21 cellular contexts compared by ENCODE assay signal in genomic region chr3:46542344-46542743, GRCh38. TPM values are rescaled to one million over a fixed set of nuclear protein-coding genes. Genes with fewer than 3 reads are reported as not detected.
A peak's percentile ranks its signal among the peaks of the same experiment; 100 is the strongest.
DNase-seq lines count a peak whose midpoint lies in the region; ATAC-seq and TF ChIP-seq lines count a peak whose summit lies in the region.
"Had no signal": no experiment of that assay in that cellular context is flagged by ENCODE, and none has a peak within 500 bp of the region (broad histone marks: within the 10 kb centered on the region; RNA-seq: fewer than 3 reads in every experiment).

No MANE protein-coding gene starts in this region.

- H3K4me1 Mint-ChIP-seq in MCF 10A (ENCODE audit: insufficient read depth, unreplicated experiment), result peaks cover 6% of the 10 kb centered on the region

- H3K27ac ChIP-seq in breast epithelium (no peak overlapping the region), thyroid gland (peak overlapping the region; percentile 54 to 78 (median 76)), caudate nucleus (ENCODE audit: low read depth, low read length) (no peak overlapping the region)
- H3K27ac ChIP-seq: colonic mucosa, foreskin keratinocyte, SK-N-MC had no signal

- no peaks in the 10 kb centered on the region for H3K36me3 Mint-ChIP-seq in MCF 10A (ENCODE audit: insufficient read depth, unreplicated experiment)
- H3K36me3 Mint-ChIP-seq: type B pancreatic cell had no signal

- ATAC-seq in GM18861 (IDR thresholded peaks at IDR 0.05; ENCODE audit: unreplicated experiment), result no peak
- ATAC-seq: foreskin keratinocyte; stimulated activated naive CD8-positive, alpha-beta T cell treated with anti-CD3 and anti-CD28 coated beads, Interleukin-15, Interleukin-2, amounts not matched to agents 100 U/mL and 50 U/mL, for 24 hours had no signal

- CTCF ChIA-PET in MCF 10A (lab: Yijun Ruan, JAX), result interaction anchor here (0.6 to 1.8 kb wide), 5 partner anchors 9 to 457 kb away, joined by 3 to 6 read pairs (median 3); no protein-coding TSS in a partner anchor

- TF ChIP-seq CTCF in MCF 10A (IDR thresholded peaks at IDR 0.05; ENCODE audit: unreplicated experiment) (no peak), breast epithelium (IDR thresholded peaks at IDR 0.05) (no peak), fibroblast of the aortic adventitia (IDR thresholded peaks at IDR 0.05; ENCODE audit: insufficient read depth, low read length) (no peak), thyroid gland (IDR thresholded peaks at IDR 0.05) (no peak)

- intact Hi-C loops in MCF 10A (cut with micrococcal nuclease) (no loop called here), breast epithelium (cut with DNase I; ENCODE audit: low total_unique reads) (no loop called here), thyroid gland (cut with DNase I) (no loop called here)

- no peaks in the 10 kb centered on the region for H3K4me1 ChIP-seq in breast epithelium
- peaks cover 8 to 25% of the 10 kb centered on the region in 2 donors for H3K4me1 ChIP-seq in thyroid gland
- H3K4me1 ChIP-seq: colonic mucosa, foreskin keratinocyte had no signal

- peak overlapping the region; percentile 13 for H3K27ac Mint-ChIP-seq in MCF 10A (ENCODE audit: low read depth, unreplicated experiment)
- H3K27ac Mint-ChIP-seq: activated CD4-positive, alpha-beta T cell treated with anti-CD3 and anti-CD28 coated beads, Interleukin-2, amount 10 ng/mL, durations not matched to agents 24 days and 14 days; CD4-positive, CD25-positive, alpha-beta regulatory T cell; type B pancreatic cell had no signal

- no TSS peak for BruUV-seq in MCF 10A (replicated peaks; lab: Mats Ljungman, UMichigan)

- no peak for DNase-seq in MCF 10A (ENCODE audit: unreplicated experiment)
- no peak for DNase-seq in breast epithelium (ENCODE audit: low spot score in 2 of 2)
- DNase-seq in OCI-M1 (lab: John Stamatoyannopoulos, UW), result peak; percentile 64
- peak; percentile 20 for DNase-seq in fibroblast of the aortic adventitia (ENCODE audit: low read depth)
- peak in 1 of 2 donors; percentile 24 for DNase-seq in thyroid gland
- DNase-seq in caudate nucleus (lab: John Stamatoyannopoulos, UW), result no peak
- no peak for DNase-seq in NOMO-1 (lab: John Stamatoyannopoulos, UW; ENCODE audit: unreplicated experiment in 2 of 2)
- DNase-seq: ACHN; activated CD4-positive, alpha-beta T cell treated with anti-CD3 and anti-CD28 coated beads, Interleukin-2, amount 10 ng/mL, durations not matched to agents 24 days and 14 days; anterior cingulate cortex; CD4-positive, CD25-positive, alpha-beta regulatory T cell; colonic mucosa; DMS79; foreskin keratinocyte; NCI-H1105 treated with DMSO at 0.1 percent for 48 hours; NCI-H524; stimulated activated naive CD8-positive, alpha-beta T cell treated with anti-CD3 and anti-CD28 coated beads, Interleukin-15, Interleukin-2, amounts not matched to agents 100 U/mL and 50 U/mL, for 24 hours had no signal

- H3K4me3 ChIP-seq in breast epithelium (no peak overlapping the region), fibroblast of the aortic adventitia (ENCODE audit: low read depth, low read length) (no peak overlapping the region), thyroid gland (replicated peaks in 1 of 3) (no peak overlapping the region)
- H3K4me3 ChIP-seq: colonic mucosa, HAP-1, SK-N-MC had no signal

- WGBS in thyroid gland, 2 donors, result 73 to 89% methylated on average over 2 of the region's 2 CpGs

- POLR2A ChIA-PET in MCF 10A (lab: Yijun Ruan, JAX), result interaction anchor here (0.6 to 1.4 kb wide), 2 partner anchors 23 to 1283 kb away, joined by 3 read pairs; no protein-coding TSS in a partner anchor

- no peaks in the 10 kb centered on the region for H3K27me3 Mint-ChIP-seq in MCF 10A (ENCODE audit: insufficient read depth, unreplicated experiment)
- H3K27me3 Mint-ChIP-seq: CD4-positive, CD25-positive, alpha-beta regulatory T cell had no signal

- no peak for TF ChIP-seq POLR2A in breast epithelium (IDR thresholded peaks at IDR 0.05)
- TF ChIP-seq POLR2A in thyroid gland (IDR thresholded peaks at IDR 0.05), result no peak

- H3K9me3 ChIP-seq in breast epithelium, result no peaks in the 10 kb centered on the region
- no peaks in the 10 kb centered on the region for H3K9me3 ChIP-seq in thyroid gland
- H3K9me3 ChIP-seq: colonic mucosa, HAP-1 had no signal

- H3K4me3 Mint-ChIP-seq in MCF 10A (ENCODE audit: unreplicated experiment), result no peak overlapping the region
- H3K4me3 Mint-ChIP-seq: activated CD4-positive, alpha-beta T cell treated with anti-CD3 and anti-CD28 coated beads, Interleukin-2, amount 10 ng/mL, durations not matched to agents 24 days and 14 days; CD4-positive, CD25-positive, alpha-beta regulatory T cell; type B pancreatic cell had no signal

- no peaks in the 10 kb centered on the region for H3K27me3 ChIP-seq in breast epithelium
- H3K27me3 ChIP-seq in thyroid gland, result no peaks in the 10 kb centered on the region
- H3K27me3 ChIP-seq: colonic mucosa, foreskin keratinocyte had no signal

- no peaks in the 10 kb centered on the region for H3K9me3 Mint-ChIP-seq in MCF 10A (ENCODE audit: unreplicated experiment)
- H3K9me3 Mint-ChIP-seq: activated CD4-positive, alpha-beta T cell treated with anti-CD3 and anti-CD28 coated beads, Interleukin-2, amount 10 ng/mL, durations not matched to agents 24 days and 14 days; type B pancreatic cell had no signal

- H3K36me3 ChIP-seq in breast epithelium, result no peaks in the 10 kb centered on the region
- H3K36me3 ChIP-seq in thyroid gland, result no peaks in the 10 kb centered on the region
- H3K36me3 ChIP-seq: colonic mucosa, HAP-1 had no signal

RNA-seq across cellular contexts. Expression of gene LRRC2, which starts 23.8 kb away (rescaled TPM):
- not detected in 2 replicates for total RNA-seq in MCF 10A (2022)
- 10 to 100 TPM in 1 of 3 donors, 1 to 10 TPM in 2; 1.5 to 13.8 (median 2.0) TPM for total RNA-seq in breast epithelium
- 7.9 and 10.1 TPM in 2 replicates for total RNA-seq in fibroblast of the aortic adventitia (ENCODE audit: low replicate concordance)
- total RNA-seq in thyroid gland, result 10 to 100 TPM; 25.0 to 37.4 (median 31.0) TPM
- total RNA-seq: activated CD4-positive, alpha-beta T cell treated with anti-CD3 and anti-CD28 coated beads, Interleukin-2, amount 10 ng/mL, durations not matched to agents 24 days and 14 days had no signal

RNA-seq across cellular contexts. Expression of gene RTP3, which starts 44.6 kb away (rescaled TPM):
- total RNA-seq in MCF 10A (2022) (not detected in 2 replicates), breast epithelium (not detected), fibroblast of the aortic adventitia (ENCODE audit: low replicate concordance) (not detected in 2 replicates), thyroid gland (not detected)
- total RNA-seq: activated CD4-positive, alpha-beta T cell treated with anti-CD3 and anti-CD28 coated beads, Interleukin-2, amount 10 ng/mL, durations not matched to agents 24 days and 14 days; CD4-positive, CD25-positive, alpha-beta regulatory T cell; colonic mucosa; foreskin keratinocyte had no signal

Comparison
In these comparisons a context has a peak if more than half of its experiments do, and no peak if none do; other contexts are left out.
1. DNase-seq: peak in OCI-M1 (single experiment) and fibroblast of the aortic adventitia (single experiment); none in MCF 10A (single experiment), breast epithelium (0 of 2), caudate nucleus (0 of 61) and NOMO-1 (0 of 2).
2. H3K27ac ChIP-seq: peak in thyroid gland (3 of 3); none in breast epithelium (0 of 2) and caudate nucleus (single experiment).